ENCODE assay signal across 16 cellular contexts in genomic region chr7:154409703-154410311, GRCh38.
DNase-seq lines count a peak whose midpoint lies in the region; ATAC-seq, FAIRE-seq and TF ChIP-seq lines count a peak whose summit lies in the region.
"Had no signal": no experiment of that assay in that cellular context is flagged by ENCODE, and none has a peak within 500 bp of the region (broad histone marks: within the 10 kb centered on the region; RNA-seq: fewer than 3 reads in every experiment).

No MANE protein-coding gene starts in this region.

- CTCF ChIA-PET in K562 (lab: Yijun Ruan, JAX; ENCODE audit: low intra/inter-chr PET ratio) = no interaction called here

- intact Hi-C loops in K562 (cut with micrococcal nuclease) = no loop called here

- H4K20me1 ChIP-seq in GM23338 (replicated peaks; ENCODE audit: insufficient read depth) (no peaks in the 10 kb centered on the region), K562 (replicated peaks; ENCODE audit: control insufficient read depth, insufficient read depth, low read length) (no peaks in the 10 kb centered on the region)

- no peaks in the 10 kb centered on the region for H3K9me3 Mint-ChIP-seq in GM23338
- H3K9me3 Mint-ChIP-seq in activated T-helper 17 cell treated with anti-CD3 and anti-CD28 coated beads, Interleukin-2, amount 50 U/mL, for 72 hours = no peaks in the 10 kb centered on the region

- H3K79me2 ChIP-seq in GM23338 (replicated peaks; ENCODE audit: insufficient read depth) = no peaks in the 10 kb centered on the region
- H3K79me2 ChIP-seq in K562 (ENCODE audit: control insufficient read depth, insufficient read depth, low read length) = no peaks in the 10 kb centered on the region

- POLR2A ChIA-PET in K562 (lab: Yijun Ruan, JAX) = no interaction called here

- 0% methylated on average over 5 of the region's 5 CpGs for WGBS in K562 (ENCODE audit: insufficient coverage, low coverage, missing lambda C conversion rate)

- FAIRE-seq in K562 (lab: Jason Lieb, UNC) = peak; percentile 64

- no peak overlapping the region for H2AFZ ChIP-seq in GM23338
- no peak overlapping the region for H2AFZ ChIP-seq in K562 (ENCODE audit: low read depth, low read length)

- H3K36me3 Mint-ChIP-seq in GM23338 (ENCODE audit: low read depth) = no peaks in the 10 kb centered on the region
- H3K36me3 Mint-ChIP-seq in activated T-helper 17 cell treated with anti-CD3 and anti-CD28 coated beads, Interleukin-2, amount 50 U/mL, for 72 hours (ENCODE audit: low read depth) = no peaks in the 10 kb centered on the region
- H3K36me3 Mint-ChIP-seq: T-cell had no signal

- H3K4me3 Mint-ChIP-seq in GM23338 = no peak overlapping the region
- no peak overlapping the region for H3K4me3 Mint-ChIP-seq in activated T-helper 17 cell treated with anti-CD3 and anti-CD28 coated beads, Interleukin-2, amount 50 U/mL, for 72 hours
- H3K4me3 Mint-ChIP-seq: IgD-negative memory B cell, T-cell had no signal

- no peak overlapping the region for H3K9ac ChIP-seq in K562 (ENCODE audit: insufficient read depth in 1 of 2, low read depth in 2 of 2, low read length in 2 of 2)

- no peak for TF ChIP-seq CTCF in GM23338 (conservative IDR thresholded peaks at IDR 0.05; ENCODE audit: low read depth in 2 of 2)
- TF ChIP-seq CTCF in K562 (IDR thresholded peaks at IDR 0.05 in 2 of 3, conservative IDR thresholded peaks at IDR 0.05 in 1 of 3; ENCODE audit: insufficient read depth in 2 of 3, low read depth in 1 of 3, low read length in 3 of 3) = no peak

- H3K4me1 ChIP-seq in GM23338 (ENCODE audit: insufficient read depth) = no peaks in the 10 kb centered on the region
- no peaks in the 10 kb centered on the region for H3K4me1 ChIP-seq in K562 (replicated peaks in 1 of 2; ENCODE audit: control insufficient read depth in 2 of 2, insufficient read depth in 2 of 2, low read length in 2 of 2)
- H3K4me1 ChIP-seq: Caco-2, gastroesophageal sphincter, testis had no signal

- no peaks in the 10 kb centered on the region for H3F3A ChIP-seq in GM23338 (replicated peaks; ENCODE audit: low read depth)

- no peaks in the 10 kb centered on the region for H3K9me1 ChIP-seq in K562 (ENCODE audit: control insufficient read depth, insufficient read depth, low read length)

- H3K27ac ChIP-seq in GM23338 (ENCODE audit: low read depth) (no peak overlapping the region), K562 (ENCODE audit: extremely low read depth, low read depth, low read length) (no peak overlapping the region)
- H3K27ac ChIP-seq: gastroesophageal sphincter, testis had no signal

- TF ChIP-seq POLR2A in K562 (conservative IDR thresholded peaks at IDR 0.05) = no peak

- H3K27me3 Mint-ChIP-seq in GM23338 (ENCODE audit: insufficient read depth, low read depth, poor library complexity) = no peaks in the 10 kb centered on the region
- no peaks in the 10 kb centered on the region for H3K27me3 Mint-ChIP-seq in activated T-helper 17 cell treated with anti-CD3 and anti-CD28 coated beads, Interleukin-2, amount 50 U/mL, for 72 hours
- H3K27me3 Mint-ChIP-seq: IgD-negative memory B cell, T-cell had no signal

- TF ChIP-seq RAD21 in K562 (CRISPR knock-in tag; conservative IDR thresholded peaks at IDR 0.05 in 1 of 2, IDR thresholded peaks at IDR 0.05 in 1 of 2) = no peak

- no peak for TF ChIP-seq EP300 in K562 (IDR thresholded peaks at IDR 0.05; ENCODE audit: low read length)

- no peaks in the 10 kb centered on the region for H3K27me3 ChIP-seq in GM23338 (ENCODE audit: insufficient read depth)
- no peaks in the 10 kb centered on the region; a peak in 1 of 5 replicates for H3K27me3 ChIP-seq in K562 (ENCODE audit: control insufficient read depth in 2 of 2, insufficient read depth in 2 of 2, low read length in 2 of 2)
- H3K27me3 ChIP-seq: gastroesophageal sphincter, testis had no signal

- no peaks in the 10 kb centered on the region for H3K9me3 ChIP-seq in K562 (replicated peaks; ENCODE audit: control insufficient read depth, insufficient read depth, low read depth, low read length)
- H3K9me3 ChIP-seq: Caco-2, gastroesophageal sphincter, testis had no signal

- H3K4me1 Mint-ChIP-seq in GM23338 = peaks cover 8% of the 10 kb centered on the region
- H3K4me1 Mint-ChIP-seq in activated T-helper 17 cell treated with anti-CD3 and anti-CD28 coated beads, Interleukin-2, amount 50 U/mL, for 72 hours = no peaks in the 10 kb centered on the region
- H3K4me1 Mint-ChIP-seq: IgD-negative memory B cell, T-cell had no signal

- H3K4me3 ChIP-seq in GM23338 = no peak overlapping the region
- H3K4me3 ChIP-seq in K562 = no peak overlapping the region
- H3K4me3 ChIP-seq: gastroesophageal sphincter, lung, testis had no signal

- H3K36me3 ChIP-seq in GM23338 (ENCODE audit: insufficient read depth) (peaks cover 5% of the 10 kb centered on the region; the same call in 1 of the 2 replicates), K562 (ENCODE audit: control insufficient read depth, insufficient read depth, low read length) (no peaks in the 10 kb centered on the region)
- H3K36me3 ChIP-seq: gastroesophageal sphincter had no signal

- H3K9me2 ChIP-seq in GM23338 (ENCODE audit: insufficient read depth) = no peaks in the 10 kb centered on the region

- in situ Hi-C loops in K562 (cut with MboI) = no loop called here

- DNase-seq in GM23338 (ENCODE audit: low spot score) (peak; percentile 5), MV-4-11 (lab: John Stamatoyannopoulos, UW) (peak; percentile 0), K562 (ENCODE audit: extremely low read depth in 1 of 4, low spot score in 3 of 4) (peak; percentile 36 to 59 (median 44)), lung microvascular endothelial cell (ENCODE audit: low read depth in 2 of 2) (peak; percentile 8 to 36), 8988T (no peak), AG20443 (ENCODE audit: low spot score) (no peak)
- DNase-seq: cerebellar nuclear complex, NCI-H510A treated with DMSO at 0.1 percent for 48 hours, T-cell, testis had no signal

- H3K27ac Mint-ChIP-seq in GM23338 = no peak overlapping the region
- no peak overlapping the region for H3K27ac Mint-ChIP-seq in activated T-helper 17 cell treated with anti-CD3 and anti-CD28 coated beads, Interleukin-2, amount 50 U/mL, for 72 hours
- H3K27ac Mint-ChIP-seq: IgD-negative memory B cell, T-cell had no signal

- ATAC-seq in GM23338 (peak; percentile 80), K562 (peak; percentile 51; the same call in 1 of the 3 replicates), HG02759 (IDR thresholded peaks at IDR 0.05; ENCODE audit: unreplicated experiment) (no peak)
- no peak for ATAC-seq in activated T-helper 17 cell treated with anti-CD3 and anti-CD28 coated beads, Interleukin-2, amount 50 U/mL, for 72 hours (replicated peaks)
- ATAC-seq: gastroesophageal sphincter, T-cell had no signal

- BruUV-seq in K562 (replicated peaks; lab: Mats Ljungman, UMichigan) = no TSS peak

- H3K4me2 ChIP-seq in GM23338 (no peak overlapping the region), K562 (ENCODE audit: insufficient read depth, low read length) (no peak overlapping the region)

TF ChIP-seq in GM23338, 12 proteins besides CTCF, POLR2A, EP300 and RAD21 (continues in another document):
- TF ChIP-seq STAT1 (IDR thresholded peaks at IDR 0.05; ENCODE audit: unreplicated experiment) = no peak
- no peak for TF ChIP-seq POLR2AphosphoS5 (IDR thresholded peaks at IDR 0.05; ENCODE audit: low read depth)

TF ChIP-seq in K562, 482 proteins besides CTCF, POLR2A, EP300 and RAD21 (continues in another document):
- TF ChIP-seq MTF1 (CRISPR knock-in tag; IDR thresholded peaks at IDR 0.05; ENCODE audit: borderline replicate concordance) (no peak), ZBTB5 (IDR thresholded peaks at IDR 0.05) (no peak), MAFF (IDR thresholded peaks at IDR 0.05; ENCODE audit: low read length) (no peak), ETV5 (CRISPR knock-in tag; IDR thresholded peaks at IDR 0.05; ENCODE audit: low read depth) (no peak), ZNF263 (CRISPR knock-in tag; IDR thresholded peaks at IDR 0.05; ENCODE audit: borderline replicate concordance) (no peak), KAT2B (IDR thresholded peaks at IDR 0.05; ENCODE audit: low read depth, low read length) (no peak), MEIS2 (IDR thresholded peaks at IDR 0.05; ENCODE audit: partially characterized antibody) (no peak), ZNF766 (CRISPR knock-in tag; conservative IDR thresholded peaks at IDR 0.05) (peak; percentile 85; the same call in 1 of the 2 replicates)

Comparison
In these comparisons a context has a peak if more than half of its experiments do, and no peak if none do; other contexts are left out.
1. ATAC-seq: peak in GM23338 (single experiment) and K562 (single experiment); none in activated T-helper 17 cell treated with anti-CD3 and anti-CD28 coated beads, Interleukin-2, amount 50 U/mL, for 72 hours (single experiment) and HG02759 (single experiment).
2. DNase-seq: peak in GM23338 (single experiment), MV-4-11 (single experiment), K562 (4 of 4) and lung microvascular endothelial cell (2 of 2); none in 8988T (single experiment) and AG20443 (single experiment).